In the genomic region with DNA sequence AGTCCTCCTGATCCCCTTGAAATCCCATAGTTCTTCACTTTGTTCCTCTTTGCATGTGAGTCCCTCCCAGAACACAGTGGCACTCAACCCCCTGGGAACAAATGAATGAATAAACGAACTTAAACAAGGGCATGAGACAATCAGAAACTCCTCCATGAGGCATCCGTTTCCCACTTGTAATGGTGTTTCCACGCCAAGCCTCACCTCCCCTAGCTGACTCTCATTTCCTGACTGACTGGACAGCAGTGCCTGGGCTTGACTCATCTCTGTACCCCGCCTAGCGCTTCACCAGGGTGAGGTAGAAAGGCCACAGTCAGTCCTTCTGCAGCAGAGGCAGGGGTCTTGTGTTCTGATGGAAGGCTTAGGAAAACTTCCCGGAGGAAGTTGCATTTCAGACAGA, we compare ENCODE assay signal across 15 cellular contexts. TPM values are rescaled to one million over a fixed set of nuclear protein-coding genes. Genes with fewer than 3 reads are reported as not detected.
A peak's percentile ranks its signal among the peaks of the same experiment; 100 is the strongest.
DNase-seq lines count a peak whose midpoint lies in the region; ATAC-seq and FAIRE-seq lines count a peak whose summit lies in the region.
"Had no signal": no experiment of that assay in that cellular context is flagged by ENCODE, and none has a peak within 500 bp of the region (broad histone marks: within the 10 kb centered on the region; RNA-seq: fewer than 3 reads in every experiment).

No MANE protein-coding gene starts in this region.

- H3K4me3 Mint-ChIP-seq in T-helper 17 cell = no peak overlapping the region
- H3K4me3 Mint-ChIP-seq: CD4-positive, alpha-beta T cell; WTC11 had no signal

- DNase-seq in Daoy (ENCODE audit: low read depth) = peak; percentile 78
- DNase-seq in GM19239 (ENCODE audit: insufficient read length, low spot score) = no peak
- no peak for DNase-seq in T-helper 17 cell
- DNase-seq in T-helper 9 cell = no peak
- no peak for DNase-seq in posterior vena cava (ENCODE audit: low spot score)
- DNase-seq in caudate nucleus (lab: John Stamatoyannopoulos, UW) = no peak
- DNase-seq: CD4-positive, alpha-beta T cell; left cardiac atrium; NCI-H2107; nucleus accumbens had no signal

- peak; percentile 80 for FAIRE-seq in GM19239 (lab: Jason Lieb, UNC)
- FAIRE-seq: HepG2 had no signal

- no peak overlapping the region for H3K27ac ChIP-seq in caudate nucleus (ENCODE audit: low read depth, low read length)

- H3K27ac Mint-ChIP-seq in T-helper 17 cell = peak overlapping the region; percentile 67
- H3K27ac Mint-ChIP-seq: CD4-positive, alpha-beta T cell; WTC11 had no signal

- H3K4me1 Mint-ChIP-seq in T-helper 17 cell = peaks cover 6% of the 10 kb centered on the region
- H3K4me1 Mint-ChIP-seq: WTC11 had no signal

- no peak for ATAC-seq in T-helper 17 cell
- ATAC-seq in esophagus mucosa = peak; percentile 71
- no peak for ATAC-seq in HG02970 (IDR thresholded peaks at IDR 0.05; ENCODE audit: low FRiP score, unreplicated experiment)
- ATAC-seq: HepG2, WTC11 had no signal

- H3K9me3 ChIP-seq in T-helper 17 cell (ENCODE audit: control insufficient read depth, low read length, poor library complexity, severe bottlenecking) = no peaks in the 10 kb centered on the region

- peaks cover 15% of the 10 kb centered on the region for H3K36me3 Mint-ChIP-seq in T-helper 17 cell (ENCODE audit: low read depth)

- intact Hi-C loops in posterior vena cava (cut with DNase I) = no loop called here

- no peaks in the 10 kb centered on the region for H3K27me3 Mint-ChIP-seq in T-helper 17 cell
- H3K27me3 Mint-ChIP-seq: CD4-positive, alpha-beta T cell had no signal

RNA-seq across cellular contexts. Expression of a gene that starts 14.2 kb away (rescaled TPM):
- 32.3 and 46.6 TPM in 2 replicates for total RNA-seq in Daoy (2014; rRNA removed; shearing (Covaris generic))
- 10 to 100 TPM; 15.4 to 19.3 TPM for total RNA-seq in T-helper 17 cell
- total RNA-seq in esophagus mucosa = 95.4 TPM
- total RNA-seq in posterior vena cava = 100 to 1,000 TPM; 192 to 254 TPM

RNA-seq across cellular contexts. Expression of a gene that starts 14.6 kb away (rescaled TPM):
- 0.23 TPM in 1 of 2 replicates, not detected in the other for total RNA-seq in Daoy (2014; rRNA removed; shearing (Covaris generic))
- total RNA-seq in T-helper 17 cell (not detected), esophagus mucosa (not detected), posterior vena cava (1 to 10 TPM in 1 of 2 donors, under 1 TPM in 1; 0.60 to 1.3 TPM)

RNA-seq across cellular contexts. Expression of a gene that starts 23.3 kb away (rescaled TPM):
- total RNA-seq in Daoy (2014; rRNA removed; shearing (Covaris generic)) = not detected in 2 replicates
- under 1 TPM in 1 of 2 donors, not detected in 1; 0.12 TPM for total RNA-seq in T-helper 17 cell
- 0.68 TPM for total RNA-seq in esophagus mucosa
- under 1 TPM in 1 of 2 donors, not detected in 1; 0.14 TPM for total RNA-seq in posterior vena cava
- total RNA-seq: temporal lobe had no signal

RNA-seq across cellular contexts. Expression of a gene that starts 24.5 kb away (rescaled TPM):
- total RNA-seq in Daoy (2014; rRNA removed; shearing (Covaris generic)) = 4.3 and 8.5 TPM in 2 replicates
- 10 to 100 TPM; 59.9 to 63.5 TPM for total RNA-seq in T-helper 17 cell
- 23.8 TPM for total RNA-seq in esophagus mucosa
- 10 to 100 TPM; 52.0 to 72.2 TPM for total RNA-seq in posterior vena cava

RNA-seq across cellular contexts. Expression of a gene that starts 44.3 kb away (rescaled TPM):
- total RNA-seq in Daoy (2014; rRNA removed; shearing (Covaris generic)) = 56.3 and 93.3 TPM in 2 replicates
- total RNA-seq in T-helper 17 cell (10 to 100 TPM; 39.0 to 48.4 TPM), esophagus mucosa (65.7 TPM), posterior vena cava (10 to 100 TPM; 47.0 to 50.7 TPM)
